In the genomic region with DNA sequence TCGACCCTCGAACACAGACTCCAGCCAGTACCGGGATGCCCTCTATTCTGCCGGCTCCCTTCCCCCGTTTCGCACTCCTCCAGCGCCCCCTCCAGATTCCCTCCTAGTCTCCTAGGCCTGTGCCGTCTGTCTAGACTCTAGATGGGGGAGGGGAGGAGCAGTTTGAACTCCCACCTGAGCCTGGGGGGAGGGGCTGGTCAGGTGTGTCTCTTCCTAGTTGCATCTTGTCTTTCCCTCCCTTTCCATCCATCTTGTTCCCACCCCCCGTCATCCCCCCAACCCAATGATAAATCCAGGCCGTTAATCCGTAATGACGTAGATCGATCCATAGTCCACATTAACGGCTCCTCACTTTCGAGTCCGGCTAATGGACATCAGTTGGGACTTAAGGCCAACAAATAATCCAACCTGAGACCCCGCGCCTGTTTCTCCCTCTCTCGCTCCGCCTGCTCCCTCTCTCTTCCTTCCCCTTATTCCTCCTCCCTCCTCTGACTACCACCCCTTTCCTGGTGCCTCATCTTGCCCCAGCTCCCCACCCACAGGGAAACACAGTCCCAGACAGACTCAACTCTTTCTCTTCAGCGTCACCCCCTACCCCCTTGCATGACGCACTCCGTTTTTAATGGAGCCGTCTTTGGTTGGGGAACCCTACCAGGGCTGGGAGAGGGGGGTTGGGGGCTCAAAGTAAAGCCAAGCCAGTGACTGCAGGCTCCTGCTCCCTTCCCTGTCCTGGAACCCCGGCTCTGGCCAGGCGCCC, we compare ENCODE assay signal across 11 cellular contexts. TPM values are rescaled to one million over a fixed set of nuclear protein-coding genes. Genes with fewer than 3 reads are reported as not detected.
DNase-seq lines count a peak whose midpoint lies in the region; ATAC-seq, FAIRE-seq and TF ChIP-seq lines count a peak whose summit lies in the region.
"Had no signal": no experiment of that assay in that cellular context is flagged by ENCODE, and none has a peak within 500 bp of the region (broad histone marks: within the 10 kb centered on the region; RNA-seq: fewer than 3 reads in every experiment).

No MANE protein-coding gene starts in this region.

- H3K9me2 ChIP-seq in SK-N-SH: no peaks in the 10 kb centered on the region

- no peak for DNase-seq in right lobe of liver
- DNase-seq in HepG2 (ENCODE audit: low spot score): no peak
- DNase-seq in astrocyte of the cerebellum (ENCODE audit: low read depth): no peak
- no peak for DNase-seq in mesothelial cell of epicardium (ENCODE audit: low spot score in 2 of 2, unreplicated experiment in 2 of 2)
- no peak for DNase-seq in SK-N-SH
- no peak for DNase-seq in stimulated activated CD4-positive, alpha-beta T cell treated with anti-CD3 and anti-CD28 coated beads, Interleukin-1b, Interleukin-23, amount 100 ng/mL, for 48 hours
- DNase-seq: NCI-H2227 treated with DMSO at 0.1 percent for 48 hours, thyroid gland had no signal

- peaks cover 72% of the 10 kb centered on the region for H3K4me1 Mint-ChIP-seq in mesothelial cell of epicardium

- TF ChIP-seq EP300 in HepG2 (IDR thresholded peaks at IDR 0.05; ENCODE audit: low read depth in 2 of 2, low read length in 2 of 2): no peak
- no peak for TF ChIP-seq EP300 in HepG2 (CRISPR knock-in tag; IDR thresholded peaks at IDR 0.05; ENCODE audit: borderline replicate concordance)
- TF ChIP-seq EP300 in SK-N-SH (IDR thresholded peaks at IDR 0.05; ENCODE audit: borderline replicate concordance in 1 of 2, low read depth in 1 of 2, low read length in 1 of 2): no peak

- H4K20me1 ChIP-seq in HepG2 (ENCODE audit: insufficient read depth, low read length) (no peaks in the 10 kb centered on the region), SK-N-SH (ENCODE audit: insufficient read depth) (peaks cover 20% of the 10 kb centered on the region; the same call in 1 of the 2 replicates)

- peaks cover 0 to 12% (median 0%) of the 10 kb centered on the region in 4 donors for H3K4me1 ChIP-seq in right lobe of liver
- H3K4me1 ChIP-seq in HepG2 (ENCODE audit: insufficient read depth, low read length): peaks cover 10% of the 10 kb centered on the region; the same call in 1 of the 2 replicates
- 0 out of 4 replicates have a peak, but pooled peaks cover 0 to 4% of the 10 kb centered on the region in 2 experiments for H3K4me1 ChIP-seq in SK-N-SH (ENCODE audit: control insufficient read depth in 1 of 2, insufficient read depth in 2 of 2, low read depth in 1 of 2, low read length in 1 of 2)

- H3K27me3 ChIP-seq in right lobe of liver: peaks cover 0 to 47% of the 10 kb centered on the region in 2 donors
- peaks cover 52 to 93% of the 10 kb centered on the region in 2 experiments for H3K27me3 ChIP-seq in HepG2 (ENCODE audit: control insufficient read depth in 1 of 2, insufficient read depth in 2 of 2, low read length in 2 of 2)
- H3K27me3 ChIP-seq in SK-N-SH (ENCODE audit: insufficient read depth): peaks cover 98% of the 10 kb centered on the region

- H3K4me3 ChIP-seq in right lobe of liver: peak overlapping the region; percentile 36 to 48 (median 36)
- no peak overlapping the region for H3K4me3 ChIP-seq in HepG2 (replicated peaks in 1 of 3; ENCODE audit: insufficient read depth in 1 of 3, low read depth in 2 of 3, low read length in 3 of 3)
- H3K4me3 ChIP-seq in astrocyte of the cerebellum (ENCODE audit: low read depth, low read length): peak overlapping the region; percentile 44
- H3K4me3 ChIP-seq in SK-N-SH (ENCODE audit: low read depth in 2 of 2, low read length in 1 of 2): no peak overlapping the region

- TF ChIP-seq CTCF in right lobe of liver (IDR thresholded peaks at IDR 0.05) (no peak), HepG2 (CRISPR knock-in tag; IDR thresholded peaks at IDR 0.05) (no peak), astrocyte of the cerebellum (IDR thresholded peaks at IDR 0.05; ENCODE audit: low read depth, low read length, missing control alignments) (no peak), mesothelial cell of epicardium (IDR thresholded peaks at IDR 0.05; ENCODE audit: unreplicated experiment) (no peak), SK-N-SH (IDR thresholded peaks at IDR 0.05) (no peak)

- TF ChIP-seq POLR2A in right lobe of liver (IDR thresholded peaks at IDR 0.05) (no peak), HepG2 (IDR thresholded peaks at IDR 0.05; ENCODE audit: insufficient read depth in 1 of 2, low read depth in 2 of 2, low read length in 2 of 2) (no peak)

- no peaks in the 10 kb centered on the region for H3K9me3 Mint-ChIP-seq in mesothelial cell of epicardium

- ATAC-seq in right lobe of liver: peak in 1 of 4 donors; percentile 7
- ATAC-seq in HepG2: no peak
- ATAC-seq in HG02938 (IDR thresholded peaks at IDR 0.05; ENCODE audit: unreplicated experiment): no peak
- ATAC-seq in GM18519 (IDR thresholded peaks at IDR 0.05; ENCODE audit: low FRiP score, unreplicated experiment): no peak

- in situ Hi-C loops in HepG2 (cut with HindIII; ENCODE audit: extremely low pct_ligation_motif_present, low pct_unique_long_range_greater_than_20kb): loop anchor here (5.0 kb wide), 1 partner anchor 445 kb away; no protein-coding TSS in a partner anchor
- in situ Hi-C loops in astrocyte of the cerebellum (cut with HindIII; ENCODE audit: low sequenced_read_pairs): no loop called here

- peaks cover 4% of the 10 kb centered on the region for H3F3A ChIP-seq in SK-N-SH (replicated peaks; ENCODE audit: insufficient read depth)

- H2AFZ ChIP-seq in HepG2 (ENCODE audit: low read length) (no peak overlapping the region), SK-N-SH (ENCODE audit: low read depth) (no peak overlapping the region)

- intact Hi-C loops in right lobe of liver (cut with DNase I): no loop called here
- intact Hi-C loops in HepG2 (cut with micrococcal nuclease; ENCODE audit: unreplicated experiment): no loop called here

- FAIRE-seq in HepG2 (lab: Jason Lieb, UNC): no peak

- TF ChIP-seq RAD21 in HepG2 (CRISPR knock-in tag; IDR thresholded peaks at IDR 0.05) (no peak), SK-N-SH (IDR thresholded peaks at IDR 0.05; ENCODE audit: low read length) (no peak)

- H3K4me2 ChIP-seq in HepG2 (ENCODE audit: low read depth, low read length) (no peak overlapping the region), SK-N-SH (no peak overlapping the region)

- no TSS peak for BruUV-seq in HepG2 (replicated peaks; lab: Mats Ljungman, UMichigan)

- WGBS in right lobe of liver (ENCODE audit: insufficient coverage, low coverage, low lambda C conversion rate, missing lambda C conversion rate): 4% methylated on average over 16 of the region's 26 CpGs
- 33% methylated on average over 18 of the region's 26 CpGs for WGBS in HepG2 (ENCODE audit: low lambda C conversion rate)
- WGBS in SK-N-SH (ENCODE audit: low lambda C conversion rate): 22% methylated on average over 25 of the region's 26 CpGs

- POLR2A ChIA-PET in HepG2 (lab: Yijun Ruan, JAX): no interaction called here
- POLR2A ChIA-PET in SK-N-SH (lab: Yijun Ruan, JAX): no interaction called here

- H3K36me3 ChIP-seq in right lobe of liver: no peaks in the 10 kb centered on the region
- no peaks in the 10 kb centered on the region for H3K36me3 ChIP-seq in HepG2 (replicated peaks in 1 of 2; ENCODE audit: control insufficient read depth in 1 of 2, insufficient read depth in 2 of 2, low read length in 2 of 2)
- H3K36me3 ChIP-seq in SK-N-SH (replicated peaks in 1 of 2; ENCODE audit: control insufficient read depth in 1 of 2, insufficient read depth in 2 of 2, low read length in 1 of 2): no peaks in the 10 kb centered on the region
- H3K36me3 ChIP-seq: thyroid gland had no signal

- no peaks in the 10 kb centered on the region for H3K9me3 ChIP-seq in right lobe of liver
- H3K9me3 ChIP-seq in HepG2 (ENCODE audit: low read length): no peaks in the 10 kb centered on the region
- H3K9me3 ChIP-seq in SK-N-SH: no peaks in the 10 kb centered on the region
- H3K9me3 ChIP-seq: thyroid gland had no signal

- no peak overlapping the region for H3K9ac ChIP-seq in HepG2 (ENCODE audit: insufficient read depth, low read depth, low read length)
- H3K9ac ChIP-seq in SK-N-SH: no peak overlapping the region

- H3K4me3 Mint-ChIP-seq in mesothelial cell of epicardium: peak overlapping the region; percentile 90

- H3K79me2 ChIP-seq in HepG2 (ENCODE audit: insufficient read depth, low read length) (no peaks in the 10 kb centered on the region), SK-N-SH (ENCODE audit: insufficient read depth) (no peaks in the 10 kb centered on the region)

- H3K27me3 Mint-ChIP-seq in mesothelial cell of epicardium (ENCODE audit: low read depth): no peaks in the 10 kb centered on the region

- H3K36me3 Mint-ChIP-seq in mesothelial cell of epicardium: peaks cover 13% of the 10 kb centered on the region

- CTCF ChIA-PET in HepG2 (lab: Yijun Ruan, JAX; ENCODE audit: low intra/inter-chr PET ratio, low total read pairs): no interaction called here
- CTCF ChIA-PET in SK-N-SH (lab: Yijun Ruan, JAX): interaction anchor here (0.6 to 1.6 kb wide), 2 partner anchors 10 to 22 kb away, joined by 3 to 6 read pairs; no protein-coding TSS in a partner anchor

- peak overlapping the region; percentile 100 for H3K27ac Mint-ChIP-seq in mesothelial cell of epicardium

- H3K27ac ChIP-seq in right lobe of liver: peak overlapping the region in 1 of 3 donors; percentile 46
- H3K27ac ChIP-seq in HepG2 (ENCODE audit: extremely low read length, insufficient read depth, low read length): no peak overlapping the region
- no peak overlapping the region for H3K27ac ChIP-seq in SK-N-SH (ENCODE audit: low read depth in 2 of 2, low read length in 1 of 2)
- H3K27ac ChIP-seq: thyroid gland had no signal

RNA-seq across cellular contexts. Expression of a gene that starts 3.3 kb away (rescaled TPM):
- total RNA-seq in right lobe of liver (under 1 TPM in 5 of 6 experiments, not detected in 1; 0.11 to 0.29 (median 0.19) TPM), HepG2 (2016; rRNA removed; fragmentation: Illumina TruSeq; extraction: Trizol) (not detected in 2 replicates), mesothelial cell of epicardium (28.6 to 32.4 TPM (median 31.1 TPM) in 3 replicates)
- not detected in 2 replicates for total RNA-seq in HepG2 (2016; cell fraction: cytosol; rRNA removed; fragmentation: Illumina TruSeq; extraction: Trizol; ENCODE audit: low read depth)
- total RNA-seq in HepG2 (2016; cell fraction: insoluble cytoplasmic fraction; rRNA removed; fragmentation: Illumina TruSeq; extraction: Trizol): not detected in 2 replicates
- not detected in 2 replicates for total RNA-seq in HepG2 (2016; cell fraction: membrane; rRNA removed; fragmentation: Illumina TruSeq; extraction: Trizol)
- total RNA-seq in HepG2 (2016; cell fraction: nucleus; rRNA removed; fragmentation: Illumina TruSeq; extraction: Trizol): not detected in 2 replicates
- polyA plus RNA-seq in HepG2 (2011; rRNA removed) (not detected in 2 replicates), SK-N-SH (2012; rRNA removed) (not detected in 2 replicates)
- polyA plus RNA-seq in HepG2 (2011; cell fraction: cytosol; rRNA removed): not detected in 2 replicates
- not detected in 2 replicates for polyA plus RNA-seq in HepG2 (2011; cell fraction: nucleus; rRNA removed)
- not detected in 2 replicates for polyA plus RNA-seq in HepG2 (2012)
- polyA plus RNA-seq in HepG2 (2016; cell fraction: cytosol; fragmentation: Illumina TruSeq; extraction: Trizol; ENCODE audit: low read depth): not detected in 2 replicates
- not detected in 2 replicates for polyA plus RNA-seq in HepG2 (2016; cell fraction: insoluble cytoplasmic fraction; fragmentation: Illumina TruSeq; extraction: Trizol; ENCODE audit: low read depth)
- not detected in 2 replicates for polyA plus RNA-seq in HepG2 (2016; cell fraction: membrane; fragmentation: Illumina TruSeq; extraction: Trizol; ENCODE audit: low read depth)
- polyA plus RNA-seq in HepG2 (2016; cell fraction: nucleus; fragmentation: Illumina TruSeq; extraction: Trizol; ENCODE audit: insufficient read depth, low read depth): not detected in 2 replicates
- polyA minus RNA-seq in HepG2 (2011; rRNA and poly(A)+ RNA removed; ENCODE audit: low replicate concordance): 0.49 TPM in 1 of 2 replicates, not detected in the other
- polyA minus RNA-seq in HepG2 (2011; cell fraction: cytosol; rRNA and poly(A)+ RNA removed): not detected in 2 replicates
- polyA minus RNA-seq in HepG2 (2011; cell fraction: nucleus; rRNA and poly(A)+ RNA removed): not detected in 2 replicates
- 0.01 TPM in 1 of 2 replicates, not detected in the other for polyA plus RNA-seq in SK-N-SH (2012; cell fraction: cytosol; rRNA removed)
- polyA plus RNA-seq in SK-N-SH (2012; cell fraction: nucleus; rRNA removed): not detected in 2 replicates

RNA-seq across cellular contexts. Expression of a gene that starts 6.9 kb away (rescaled TPM):
- total RNA-seq in right lobe of liver (1 to 10 TPM in 5 of 6 experiments, under 1 TPM in 1; 0.99 to 3.2 (median 2.6) TPM), HepG2 (2016; rRNA removed; fragmentation: Illumina TruSeq; extraction: Trizol) (not detected in 2 replicates), mesothelial cell of epicardium (282 to 303 TPM (median 282 TPM) in 3 replicates)
- total RNA-seq in HepG2 (2016; cell fraction: cytosol; rRNA removed; fragmentation: Illumina TruSeq; extraction: Trizol; ENCODE audit: low read depth): not detected in 2 replicates
- not detected in 2 replicates for total RNA-seq in HepG2 (2016; cell fraction: insoluble cytoplasmic fraction; rRNA removed; fragmentation: Illumina TruSeq; extraction: Trizol)
- total RNA-seq in HepG2 (2016; cell fraction: membrane; rRNA removed; fragmentation: Illumina TruSeq; extraction: Trizol): not detected in 2 replicates
- not detected in 2 replicates for total RNA-seq in HepG2 (2016; cell fraction: nucleus; rRNA removed; fragmentation: Illumina TruSeq; extraction: Trizol)
- polyA plus RNA-seq in HepG2 (2011; rRNA removed) (not detected in 2 replicates), SK-N-SH (2012; rRNA removed) (0.10 and 0.46 TPM in 2 replicates)
- not detected in 2 replicates for polyA plus RNA-seq in HepG2 (2011; cell fraction: cytosol; rRNA removed)
- polyA plus RNA-seq in HepG2 (2011; cell fraction: nucleus; rRNA removed): 0.28 TPM in 1 of 2 replicates, not detected in the other
- not detected in 2 replicates for polyA plus RNA-seq in HepG2 (2012)
- not detected in 2 replicates for polyA plus RNA-seq in HepG2 (2016; cell fraction: cytosol; fragmentation: Illumina TruSeq; extraction: Trizol; ENCODE audit: low read depth)
- not detected in 2 replicates for polyA plus RNA-seq in HepG2 (2016; cell fraction: insoluble cytoplasmic fraction; fragmentation: Illumina TruSeq; extraction: Trizol; ENCODE audit: low read depth)
- polyA plus RNA-seq in HepG2 (2016; cell fraction: membrane; fragmentation: Illumina TruSeq; extraction: Trizol; ENCODE audit: low read depth): not detected in 2 replicates
- not detected in 2 replicates for polyA plus RNA-seq in HepG2 (2016; cell fraction: nucleus; fragmentation: Illumina TruSeq; extraction: Trizol; ENCODE audit: insufficient read depth, low read depth)
- 2.3 TPM in 1 of 2 replicates, not detected in the other for polyA minus RNA-seq in HepG2 (2011; rRNA and poly(A)+ RNA removed; ENCODE audit: low replicate concordance)
- polyA minus RNA-seq in HepG2 (2011; cell fraction: cytosol; rRNA and poly(A)+ RNA removed): not detected in 2 replicates
- polyA minus RNA-seq in HepG2 (2011; cell fraction: nucleus; rRNA and poly(A)+ RNA removed): not detected in 2 replicates
- polyA plus RNA-seq in SK-N-SH (2012; cell fraction: cytosol; rRNA removed): 0.16 and 0.17 TPM in 2 replicates
- polyA plus RNA-seq in SK-N-SH (2012; cell fraction: nucleus; rRNA removed): 0.64 and 1.1 TPM in 2 replicates

RNA-seq across cellular contexts. Expression of a gene that starts 7.9 kb away (rescaled TPM):
- total RNA-seq in right lobe of liver (under 1 TPM; 0.18 to 0.83 (median 0.56) TPM), HepG2 (2016; rRNA removed; fragmentation: Illumina TruSeq; extraction: Trizol) (not detected in 2 replicates), mesothelial cell of epicardium (56.4 to 63.1 TPM (median 59.7 TPM) in 3 replicates)
- total RNA-seq in HepG2 (2016; cell fraction: cytosol; rRNA removed; fragmentation: Illumina TruSeq; extraction: Trizol; ENCODE audit: low read depth): not detected in 2 replicates
- not detected in 2 replicates for total RNA-seq in HepG2 (2016; cell fraction: insoluble cytoplasmic fraction; rRNA removed; fragmentation: Illumina TruSeq; extraction: Trizol)
- not detected in 2 replicates for total RNA-seq in HepG2 (2016; cell fraction: membrane; rRNA removed; fragmentation: Illumina TruSeq; extraction: Trizol)
- not detected in 2 replicates for total RNA-seq in HepG2 (2016; cell fraction: nucleus; rRNA removed; fragmentation: Illumina TruSeq; extraction: Trizol)
- polyA plus RNA-seq in HepG2 (2011; rRNA removed) (not detected in 2 replicates), SK-N-SH (2012; rRNA removed) (not detected in 2 replicates)
- not detected in 2 replicates for polyA plus RNA-seq in HepG2 (2011; cell fraction: cytosol; rRNA removed)
- polyA plus RNA-seq in HepG2 (2011; cell fraction: nucleus; rRNA removed): not detected in 2 replicates
- not detected in 2 replicates for polyA plus RNA-seq in HepG2 (2012)
- polyA plus RNA-seq in HepG2 (2016; cell fraction: cytosol; fragmentation: Illumina TruSeq; extraction: Trizol; ENCODE audit: low read depth): not detected in 2 replicates
- polyA plus RNA-seq in HepG2 (2016; cell fraction: insoluble cytoplasmic fraction; fragmentation: Illumina TruSeq; extraction: Trizol; ENCODE audit: low read depth): not detected in 2 replicates
- not detected in 2 replicates for polyA plus RNA-seq in HepG2 (2016; cell fraction: membrane; fragmentation: Illumina TruSeq; extraction: Trizol; ENCODE audit: low read depth)
- not detected in 2 replicates for polyA plus RNA-seq in HepG2 (2016; cell fraction: nucleus; fragmentation: Illumina TruSeq; extraction: Trizol; ENCODE audit: insufficient read depth, low read depth)
- polyA minus RNA-seq in HepG2 (2011; rRNA and poly(A)+ RNA removed; ENCODE audit: low replicate concordance): 3.5 TPM in 1 of 2 replicates, not detected in the other
- polyA minus RNA-seq in HepG2 (2011; cell fraction: cytosol; rRNA and poly(A)+ RNA removed): not detected in 2 replicates
- polyA minus RNA-seq in HepG2 (2011; cell fraction: nucleus; rRNA and poly(A)+ RNA removed): not detected in 2 replicates
- polyA plus RNA-seq in SK-N-SH (2012; cell fraction: cytosol; rRNA removed): not detected in 2 replicates
- not detected in 2 replicates for polyA plus RNA-seq in SK-N-SH (2012; cell fraction: nucleus; rRNA removed)

RNA-seq across cellular contexts. Expression of a gene that starts 13.9 kb away (rescaled TPM):
- total RNA-seq in right lobe of liver: under 1 TPM in 4 of 6 experiments, not detected in 2; 0.16 to 0.79 (median 0.30) TPM
- not detected in 2 replicates for total RNA-seq in HepG2 (2016; rRNA removed; fragmentation: Illumina TruSeq; extraction: Trizol)
- total RNA-seq in HepG2 (2016; cell fraction: cytosol; rRNA removed; fragmentation: Illumina TruSeq; extraction: Trizol; ENCODE audit: low read depth): not detected in 2 replicates
- total RNA-seq in HepG2 (2016; cell fraction: insoluble cytoplasmic fraction; rRNA removed; fragmentation: Illumina TruSeq; extraction: Trizol): not detected in 2 replicates
- total RNA-seq in HepG2 (2016; cell fraction: membrane; rRNA removed; fragmentation: Illumina TruSeq; extraction: Trizol): not detected in 2 replicates
- total RNA-seq in HepG2 (2016; cell fraction: nucleus; rRNA removed; fragmentation: Illumina TruSeq; extraction: Trizol): not detected in 2 replicates
- polyA plus RNA-seq in HepG2 (2011; rRNA removed): 0.04 and 0.08 TPM in 2 replicates
- not detected in 2 replicates for polyA plus RNA-seq in HepG2 (2011; cell fraction: cytosol; rRNA removed)
- polyA plus RNA-seq in HepG2 (2011; cell fraction: nucleus; rRNA removed): not detected in 2 replicates
- polyA plus RNA-seq in HepG2 (2012): not detected in 2 replicates
- not detected in 2 replicates for polyA plus RNA-seq in HepG2 (2016; cell fraction: cytosol; fragmentation: Illumina TruSeq; extraction: Trizol; ENCODE audit: low read depth)
- not detected in 2 replicates for polyA plus RNA-seq in HepG2 (2016; cell fraction: insoluble cytoplasmic fraction; fragmentation: Illumina TruSeq; extraction: Trizol; ENCODE audit: low read depth)
- polyA plus RNA-seq in HepG2 (2016; cell fraction: membrane; fragmentation: Illumina TruSeq; extraction: Trizol; ENCODE audit: low read depth): not detected in 2 replicates
- not detected in 2 replicates for polyA plus RNA-seq in HepG2 (2016; cell fraction: nucleus; fragmentation: Illumina TruSeq; extraction: Trizol; ENCODE audit: insufficient read depth, low read depth)
- 8.9 TPM in 1 of 2 replicates, not detected in the other for polyA minus RNA-seq in HepG2 (2011; rRNA and poly(A)+ RNA removed; ENCODE audit: low replicate concordance)
- polyA minus RNA-seq in HepG2 (2011; cell fraction: cytosol; rRNA and poly(A)+ RNA removed): not detected in 2 replicates
- not detected in 2 replicates for polyA minus RNA-seq in HepG2 (2011; cell fraction: nucleus; rRNA and poly(A)+ RNA removed)
- 18.6 to 20.3 TPM (median 19.5 TPM) in 3 replicates for total RNA-seq in mesothelial cell of epicardium
- polyA plus RNA-seq in SK-N-SH (2012; rRNA removed): not detected in 2 replicates
- polyA plus RNA-seq in SK-N-SH (2012; cell fraction: cytosol; rRNA removed): not detected in 2 replicates
- not detected in 2 replicates for polyA plus RNA-seq in SK-N-SH (2012; cell fraction: nucleus; rRNA removed)

RNA-seq across cellular contexts. Expression of a gene that starts 18.2 kb away (rescaled TPM):
- total RNA-seq in right lobe of liver: not detected
- not detected in 2 replicates for total RNA-seq in HepG2 (2016; rRNA removed; fragmentation: Illumina TruSeq; extraction: Trizol)
- total RNA-seq in HepG2 (2016; cell fraction: cytosol; rRNA removed; fragmentation: Illumina TruSeq; extraction: Trizol; ENCODE audit: low read depth): not detected in 2 replicates
- not detected in 2 replicates for total RNA-seq in HepG2 (2016; cell fraction: insoluble cytoplasmic fraction; rRNA removed; fragmentation: Illumina TruSeq; extraction: Trizol)
- not detected in 2 replicates for total RNA-seq in HepG2 (2016; cell fraction: membrane; rRNA removed; fragmentation: Illumina TruSeq; extraction: Trizol)
- not detected in 2 replicates for total RNA-seq in HepG2 (2016; cell fraction: nucleus; rRNA removed; fragmentation: Illumina TruSeq; extraction: Trizol)
- polyA plus RNA-seq in HepG2 (2011; rRNA removed): not detected in 2 replicates
- not detected in 2 replicates for polyA plus RNA-seq in HepG2 (2011; cell fraction: cytosol; rRNA removed)
- polyA plus RNA-seq in HepG2 (2011; cell fraction: nucleus; rRNA removed): not detected in 2 replicates
- not detected in 2 replicates for polyA plus RNA-seq in HepG2 (2012)
- polyA plus RNA-seq in HepG2 (2016; cell fraction: cytosol; fragmentation: Illumina TruSeq; extraction: Trizol; ENCODE audit: low read depth): not detected in 2 replicates
- polyA plus RNA-seq in HepG2 (2016; cell fraction: insoluble cytoplasmic fraction; fragmentation: Illumina TruSeq; extraction: Trizol; ENCODE audit: low read depth): not detected in 2 replicates
- not detected in 2 replicates for polyA plus RNA-seq in HepG2 (2016; cell fraction: membrane; fragmentation: Illumina TruSeq; extraction: Trizol; ENCODE audit: low read depth)
- polyA plus RNA-seq in HepG2 (2016; cell fraction: nucleus; fragmentation: Illumina TruSeq; extraction: Trizol; ENCODE audit: insufficient read depth, low read depth): not detected in 2 replicates
- polyA minus RNA-seq in HepG2 (2011; rRNA and poly(A)+ RNA removed; ENCODE audit: low replicate concordance): 0.19 TPM in 1 of 2 replicates, not detected in the other
- not detected in 2 replicates for polyA minus RNA-seq in HepG2 (2011; cell fraction: cytosol; rRNA and poly(A)+ RNA removed)
- polyA minus RNA-seq in HepG2 (2011; cell fraction: nucleus; rRNA and poly(A)+ RNA removed): not detected in 2 replicates
- 75.7 to 82.4 TPM (median 78.8 TPM) in 3 replicates for total RNA-seq in mesothelial cell of epicardium
- not detected in 2 replicates for polyA plus RNA-seq in SK-N-SH (2012; rRNA removed)
- not detected in 2 replicates for polyA plus RNA-seq in SK-N-SH (2012; cell fraction: cytosol; rRNA removed)
- not detected in 2 replicates for polyA plus RNA-seq in SK-N-SH (2012; cell fraction: nucleus; rRNA removed)
- total RNA-seq: liver had no signal
- polyA plus RNA-seq: liver had no signal

Comparison
In these comparisons a context has a peak if more than half of its experiments do, and no peak if none do; other contexts are left out.
1. H3K4me3 ChIP-seq: peak in right lobe of liver (3 of 3) and astrocyte of the cerebellum (single experiment); none in HepG2 (0 of 3) and SK-N-SH (0 of 2).
2. RNA of a gene that starts 3.3 kb away (total RNA-seq): 28.6 to 32.4 TPM in mesothelial cell of epicardium; 0.11 to 0.29 TPM in right lobe of liver and not detected in HepG2; every median in the first group is over 10 times any median in the second.
3. RNA of a gene that starts 6.9 kb away (total RNA-seq): 282 to 303 TPM in mesothelial cell of epicardium; 0.99 to 3.2 TPM in right lobe of liver and not detected in HepG2; every median in the first group is over 10 times any median in the second.
4. RNA of a gene that starts 7.9 kb away (total RNA-seq): 56.4 to 63.1 TPM in mesothelial cell of epicardium; 0.18 to 0.83 TPM in right lobe of liver and not detected in HepG2; every median in the first group is over 10 times any median in the second.